ENCODE assay signal across 22 cellular contexts in the genomic region with DNA sequence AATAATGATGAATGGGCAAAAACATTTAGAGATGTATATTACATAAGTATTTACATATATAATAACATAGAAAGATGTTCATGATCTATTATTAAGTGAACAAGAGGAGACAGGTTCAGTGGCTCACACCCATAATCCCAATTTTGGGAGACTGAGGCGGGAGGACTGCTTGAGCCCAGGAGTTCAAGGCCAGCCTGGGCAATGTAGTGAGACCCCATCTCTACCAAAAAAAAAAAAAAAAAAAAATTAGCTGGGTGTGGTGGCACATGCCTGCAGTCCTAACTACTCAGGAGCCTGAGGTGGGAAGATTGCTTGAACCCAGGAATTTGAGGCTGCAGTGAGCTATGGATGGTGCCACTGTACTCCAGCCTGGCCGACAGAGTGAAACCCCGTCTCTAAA. TPM values are rescaled to one million over a fixed set of nuclear protein-coding genes. Genes with fewer than 3 reads are reported as not detected.
DNase-seq lines count a peak whose midpoint lies in the region; ATAC-seq, FAIRE-seq and TF ChIP-seq lines count a peak whose summit lies in the region.
"Had no signal": no experiment of that assay in that cellular context is flagged by ENCODE, and none has a peak within 500 bp of the region (broad histone marks: within the 10 kb centered on the region; RNA-seq: fewer than 3 reads in every experiment).

No MANE protein-coding gene starts in this region.

- TF ChIP-seq RAD21 in HepG2 (CRISPR knock-in tag; IDR thresholded peaks at IDR 0.05): no peak

- no peaks in the 10 kb centered on the region for H3K27me3 ChIP-seq in HepG2 (ENCODE audit: control insufficient read depth in 1 of 2, insufficient read depth in 2 of 2, low read length in 2 of 2)
- H3K27me3 ChIP-seq in right lobe of liver: no peaks in the 10 kb centered on the region
- H3K27me3 ChIP-seq in OCI-LY3 (ENCODE audit: low read depth, low read length): no peaks in the 10 kb centered on the region
- no peaks in the 10 kb centered on the region for H3K27me3 ChIP-seq in osteoblast (ENCODE audit: insufficient read depth, low read length)
- H3K27me3 ChIP-seq: BLaER1 treated with 17β-estradiol and CSF1 and Interleukin-3, amounts not matched to agents 10 nM and 100 nM had no signal

- intact Hi-C loops in cardiac septum (cut with DNase I) (no loop called here), Right ventricle myocardium inferior (cut with DNase I) (no loop called here), HepG2 (cut with micrococcal nuclease; ENCODE audit: unreplicated experiment) (no loop called here), right lobe of liver (cut with DNase I) (no loop called here)

- POLR2A ChIA-PET in HepG2 (lab: Yijun Ruan, JAX): no interaction called here

- no peaks in the 10 kb centered on the region for H3K79me2 ChIP-seq in HepG2 (ENCODE audit: insufficient read depth, low read length)
- peaks cover 5% of the 10 kb centered on the region; the same call in 1 of the 2 replicates for H3K79me2 ChIP-seq in OCI-LY3 (ENCODE audit: low read length)
- peaks cover 21% of the 10 kb centered on the region for H3K79me2 ChIP-seq in osteoblast (ENCODE audit: insufficient read depth, low read length)

- H3K4me2 ChIP-seq in HepG2 (ENCODE audit: low read depth, low read length) (no peak overlapping the region), OCI-LY3 (ENCODE audit: low read length) (peak overlapping the region; percentile 67), osteoblast (ENCODE audit: insufficient read depth, low read length) (peak overlapping the region; percentile 61)
- H3K4me2 ChIP-seq: A549 had no signal

- FAIRE-seq in HepG2 (lab: Jason Lieb, UNC): no peak
- FAIRE-seq: D721Med had no signal

- H3K36me3 ChIP-seq in HepG2 (replicated peaks in 1 of 2; ENCODE audit: control insufficient read depth in 1 of 2, insufficient read depth in 2 of 2, low read length in 2 of 2): peaks cover 2 to 21% of the 10 kb centered on the region in 2 experiments; a peak in 3 of 5 replicates
- H3K36me3 ChIP-seq in right lobe of liver: no peaks in the 10 kb centered on the region
- peaks cover 19% of the 10 kb centered on the region for H3K36me3 ChIP-seq in OCI-LY3 (replicated peaks; ENCODE audit: low read depth, low read length)
- peaks cover 25% of the 10 kb centered on the region for H3K36me3 ChIP-seq in osteoblast (ENCODE audit: insufficient read depth, low read length)

- CTCF ChIA-PET in HepG2 (lab: Yijun Ruan, JAX; ENCODE audit: low intra/inter-chr PET ratio, low total read pairs): no interaction called here

- peaks cover under 1% of the 10 kb centered on the region; the same call in 1 of the 2 replicates for H3K4me1 ChIP-seq in HepG2 (ENCODE audit: insufficient read depth, low read length)
- H3K4me1 ChIP-seq in right lobe of liver: no peaks in the 10 kb centered on the region
- H3K4me1 ChIP-seq in OCI-LY3 (ENCODE audit: low read length): peaks cover 26% of the 10 kb centered on the region
- H3K4me1 ChIP-seq in osteoblast (ENCODE audit: insufficient read depth, low read length): peaks cover 29% of the 10 kb centered on the region

- no peak for TF ChIP-seq EP300 in HepG2 (IDR thresholded peaks at IDR 0.05; ENCODE audit: low read depth in 2 of 2, low read length in 2 of 2)
- no peak for TF ChIP-seq EP300 in HepG2 (CRISPR knock-in tag; IDR thresholded peaks at IDR 0.05; ENCODE audit: borderline replicate concordance)

- H3K4me3 ChIP-seq in HepG2 (replicated peaks in 1 of 3; ENCODE audit: insufficient read depth in 1 of 3, low read depth in 2 of 3, low read length in 3 of 3): no peak overlapping the region
- no peak overlapping the region for H3K4me3 ChIP-seq in right lobe of liver
- no peak overlapping the region for H3K4me3 ChIP-seq in OCI-LY3 (ENCODE audit: low read length)
- no peak overlapping the region for H3K4me3 ChIP-seq in osteoblast (ENCODE audit: insufficient read depth, low read length)
- H3K4me3 ChIP-seq: A549; BLaER1 treated with 17β-estradiol and CSF1 and Interleukin-3, amounts not matched to agents 10 nM and 100 nM; GM12878 had no signal

- no peak for TF ChIP-seq POLR2A in HepG2 (IDR thresholded peaks at IDR 0.05; ENCODE audit: insufficient read depth in 1 of 2, low read depth in 2 of 2, low read length in 2 of 2)
- TF ChIP-seq POLR2A in right lobe of liver (IDR thresholded peaks at IDR 0.05): no peak

- peak; percentile 9 for DNase-seq in cardiac septum (ENCODE audit: low spot score)
- no peak for DNase-seq in Right ventricle myocardium inferior (ENCODE audit: missing footprints)
- DNase-seq in HepG2 (ENCODE audit: low spot score): no peak
- no peak for DNase-seq in right lobe of liver
- no peak for DNase-seq in osteoblast (ENCODE audit: insufficient read length, low spot score, missing footprints)
- DNase-seq in stimulated activated CD4-positive, alpha-beta T cell treated with anti-CD3 and anti-CD28 coated beads, Interleukin-1b, Interleukin-23, amount 100 ng/mL, for 48 hours: no peak
- no peak for DNase-seq in DMS79 (lab: John Stamatoyannopoulos, UW)
- DNase-seq: AML-193; Caco-2; Calu3; CD4-positive, alpha-beta T cell; CD8-positive, alpha-beta T cell; DND-41; EL; GDM1 had no signal

- WGBS in HepG2 (ENCODE audit: low lambda C conversion rate): 94% methylated on average over 3 of the region's 3 CpGs
- 94% methylated on average over 3 of the region's 3 CpGs for WGBS in right lobe of liver (ENCODE audit: insufficient coverage, low coverage, low lambda C conversion rate, missing lambda C conversion rate)

- no peak for TF ChIP-seq CTCF in HepG2 (CRISPR knock-in tag; IDR thresholded peaks at IDR 0.05)
- no peak for TF ChIP-seq CTCF in right lobe of liver (IDR thresholded peaks at IDR 0.05)
- TF ChIP-seq CTCF in OCI-LY3 (IDR thresholded peaks at IDR 0.05; ENCODE audit: low read depth, low read length): no peak
- TF ChIP-seq CTCF in osteoblast (IDR thresholded peaks at IDR 0.05; ENCODE audit: extremely low read depth, low read depth, low read length): no peak

- no TSS peak for BruUV-seq in HepG2 (replicated peaks; lab: Mats Ljungman, UMichigan)

- H3K27ac ChIP-seq in HepG2 (ENCODE audit: extremely low read length, insufficient read depth, low read length): no peak overlapping the region
- H3K27ac ChIP-seq in right lobe of liver: no peak overlapping the region
- H3K27ac ChIP-seq in OCI-LY3 (ENCODE audit: low read length): no peak overlapping the region; the same call in 1 of the 2 replicates
- H3K27ac ChIP-seq in osteoblast (ENCODE audit: low read depth, low read length): peak overlapping the region; percentile 46
- H3K27ac ChIP-seq: 22Rv1; A549; BLaER1 treated with 17β-estradiol and CSF1 and Interleukin-3, amounts not matched to agents 10 nM and 100 nM; C4-2B had no signal

- in situ Hi-C loops in HepG2 (cut with HindIII; ENCODE audit: extremely low pct_ligation_motif_present, low pct_unique_long_range_greater_than_20kb): no loop called here

- H2AFZ ChIP-seq in HepG2 (ENCODE audit: low read length) (no peak overlapping the region), OCI-LY3 (ENCODE audit: low read depth, low read length) (no peak overlapping the region), osteoblast (ENCODE audit: low read length) (no peak overlapping the region)

- H3K9ac ChIP-seq in HepG2 (ENCODE audit: insufficient read depth, low read depth, low read length) (no peak overlapping the region), OCI-LY3 (ENCODE audit: low read length) (no peak overlapping the region)
- H3K9ac ChIP-seq: BLaER1 treated with 17β-estradiol and CSF1 and Interleukin-3, amounts not matched to agents 10 nM and 100 nM had no signal

- ATAC-seq in Right ventricle myocardium inferior: no peak
- no peak for ATAC-seq in HepG2
- ATAC-seq in right lobe of liver: no peak
- ATAC-seq: A549; CD8-positive, alpha-beta T cell had no signal

- no peaks in the 10 kb centered on the region for H4K20me1 ChIP-seq in HepG2 (ENCODE audit: insufficient read depth, low read length)
- peaks cover 17% of the 10 kb centered on the region for H4K20me1 ChIP-seq in OCI-LY3 (ENCODE audit: insufficient read depth, low read length)
- no peaks in the 10 kb centered on the region for H4K20me1 ChIP-seq in osteoblast (ENCODE audit: insufficient read depth, low read length)

- H3K9me3 ChIP-seq in HepG2 (ENCODE audit: low read length) (no peaks in the 10 kb centered on the region), right lobe of liver (no peaks in the 10 kb centered on the region), OCI-LY3 (ENCODE audit: insufficient read depth, low read length) (no peaks in the 10 kb centered on the region), osteoblast (ENCODE audit: low read depth, low read length) (no peaks in the 10 kb centered on the region)
- H3K9me3 ChIP-seq: A549; BLaER1 treated with 17β-estradiol and CSF1 and Interleukin-3, amounts not matched to agents 10 nM and 100 nM; Caco-2 had no signal

RNA-seq across cellular contexts. Expression of gene ARL3, which starts 12.4 kb away (rescaled TPM):
- 13.1 TPM for total RNA-seq in cardiac septum
- 15.4 TPM for total RNA-seq in Right ventricle myocardium inferior
- total RNA-seq in HepG2 (2016; rRNA removed; fragmentation: Illumina TruSeq; extraction: Trizol): 6.6 and 10.0 TPM in 2 replicates
- total RNA-seq in HepG2 (2016; cell fraction: cytosol; rRNA removed; fragmentation: Illumina TruSeq; extraction: Trizol; ENCODE audit: low read depth): 2.5 and 2.7 TPM in 2 replicates
- 6.6 and 10.2 TPM in 2 replicates for total RNA-seq in HepG2 (2016; cell fraction: insoluble cytoplasmic fraction; rRNA removed; fragmentation: Illumina TruSeq; extraction: Trizol)
- total RNA-seq in HepG2 (2016; cell fraction: membrane; rRNA removed; fragmentation: Illumina TruSeq; extraction: Trizol): 3.3 and 3.5 TPM in 2 replicates
- total RNA-seq in HepG2 (2016; cell fraction: nucleus; rRNA removed; fragmentation: Illumina TruSeq; extraction: Trizol): 2.8 and 3.0 TPM in 2 replicates
- polyA plus RNA-seq in HepG2 (2011; rRNA removed): 3.9 and 5.2 TPM in 2 replicates
- polyA plus RNA-seq in HepG2 (2011; cell fraction: cytosol; rRNA removed): 2.9 and 3.4 TPM in 2 replicates
- polyA plus RNA-seq in HepG2 (2011; cell fraction: nucleus; rRNA removed): 1.2 and 1.4 TPM in 2 replicates
- 5.8 TPM in 2 replicates for polyA plus RNA-seq in HepG2 (2012)
- polyA plus RNA-seq in HepG2 (2016; cell fraction: cytosol; fragmentation: Illumina TruSeq; extraction: Trizol; ENCODE audit: low read depth): 3.3 and 3.9 TPM in 2 replicates
- 10.6 and 12.6 TPM in 2 replicates for polyA plus RNA-seq in HepG2 (2016; cell fraction: insoluble cytoplasmic fraction; fragmentation: Illumina TruSeq; extraction: Trizol; ENCODE audit: low read depth)
- polyA plus RNA-seq in HepG2 (2016; cell fraction: membrane; fragmentation: Illumina TruSeq; extraction: Trizol; ENCODE audit: low read depth): 2.9 and 3.5 TPM in 2 replicates
- 4.1 and 5.5 TPM in 2 replicates for polyA plus RNA-seq in HepG2 (2016; cell fraction: nucleus; fragmentation: Illumina TruSeq; extraction: Trizol; ENCODE audit: insufficient read depth, low read depth)
- polyA minus RNA-seq in HepG2 (2011; rRNA and poly(A)+ RNA removed; ENCODE audit: low replicate concordance): 0.94 and 3.1 TPM in 2 replicates
- polyA minus RNA-seq in HepG2 (2011; cell fraction: cytosol; rRNA and poly(A)+ RNA removed): 1.3 and 1.5 TPM in 2 replicates
- 1.4 and 1.7 TPM in 2 replicates for polyA minus RNA-seq in HepG2 (2011; cell fraction: nucleus; rRNA and poly(A)+ RNA removed)
- 1 to 10 TPM; 1.1 to 3.3 (median 2.3) TPM for total RNA-seq in right lobe of liver
- 5.3 and 5.8 TPM in 2 replicates for total RNA-seq in osteoblast

RNA-seq across cellular contexts. Expression of gene SFXN2, which starts 12.6 kb away (rescaled TPM):
- total RNA-seq in cardiac septum (2.8 TPM), Right ventricle myocardium inferior (0.68 TPM), HepG2 (2016; rRNA removed; fragmentation: Illumina TruSeq; extraction: Trizol) (20.6 and 21.1 TPM in 2 replicates), right lobe of liver (10 to 100 TPM in 4 of 6 experiments, 1 to 10 TPM in 2; 7.1 to 29.7 (median 16.5) TPM), osteoblast (2.9 and 3.6 TPM in 2 replicates)
- total RNA-seq in HepG2 (2016; cell fraction: cytosol; rRNA removed; fragmentation: Illumina TruSeq; extraction: Trizol; ENCODE audit: low read depth): 3.3 and 5.4 TPM in 2 replicates
- total RNA-seq in HepG2 (2016; cell fraction: insoluble cytoplasmic fraction; rRNA removed; fragmentation: Illumina TruSeq; extraction: Trizol): 20.6 and 21.4 TPM in 2 replicates
- total RNA-seq in HepG2 (2016; cell fraction: membrane; rRNA removed; fragmentation: Illumina TruSeq; extraction: Trizol): 11.4 and 11.6 TPM in 2 replicates
- total RNA-seq in HepG2 (2016; cell fraction: nucleus; rRNA removed; fragmentation: Illumina TruSeq; extraction: Trizol): 28.0 and 31.8 TPM in 2 replicates
- 12.8 and 13.2 TPM in 2 replicates for polyA plus RNA-seq in HepG2 (2011; rRNA removed)
- 5.4 and 6.9 TPM in 2 replicates for polyA plus RNA-seq in HepG2 (2011; cell fraction: cytosol; rRNA removed)
- 22.9 and 27.4 TPM in 2 replicates for polyA plus RNA-seq in HepG2 (2011; cell fraction: nucleus; rRNA removed)
- 3.6 and 9.3 TPM in 2 replicates for polyA plus RNA-seq in HepG2 (2012)
- 3.8 and 4.0 TPM in 2 replicates for polyA plus RNA-seq in HepG2 (2016; cell fraction: cytosol; fragmentation: Illumina TruSeq; extraction: Trizol; ENCODE audit: low read depth)
- polyA plus RNA-seq in HepG2 (2016; cell fraction: insoluble cytoplasmic fraction; fragmentation: Illumina TruSeq; extraction: Trizol; ENCODE audit: low read depth): 19.3 and 19.8 TPM in 2 replicates
- 7.4 and 7.7 TPM in 2 replicates for polyA plus RNA-seq in HepG2 (2016; cell fraction: membrane; fragmentation: Illumina TruSeq; extraction: Trizol; ENCODE audit: low read depth)
- polyA plus RNA-seq in HepG2 (2016; cell fraction: nucleus; fragmentation: Illumina TruSeq; extraction: Trizol; ENCODE audit: insufficient read depth, low read depth): 35.9 and 39.3 TPM in 2 replicates
- polyA minus RNA-seq in HepG2 (2011; rRNA and poly(A)+ RNA removed; ENCODE audit: low replicate concordance): 40.1 and 60.7 TPM in 2 replicates
- 4.2 and 4.6 TPM in 2 replicates for polyA minus RNA-seq in HepG2 (2011; cell fraction: cytosol; rRNA and poly(A)+ RNA removed)
- polyA minus RNA-seq in HepG2 (2011; cell fraction: nucleus; rRNA and poly(A)+ RNA removed): 22.6 and 30.6 TPM in 2 replicates

RNA-seq across cellular contexts. Expression of gene WBP1L, which starts 42.0 kb away (rescaled TPM):
- 19.2 TPM for total RNA-seq in cardiac septum
- total RNA-seq in Right ventricle myocardium inferior: 25.9 TPM
- total RNA-seq in HepG2 (2016; rRNA removed; fragmentation: Illumina TruSeq; extraction: Trizol): 8.3 and 11.6 TPM in 2 replicates
- 4.0 and 4.2 TPM in 2 replicates for total RNA-seq in HepG2 (2016; cell fraction: cytosol; rRNA removed; fragmentation: Illumina TruSeq; extraction: Trizol; ENCODE audit: low read depth)
- 8.5 and 10.6 TPM in 2 replicates for total RNA-seq in HepG2 (2016; cell fraction: insoluble cytoplasmic fraction; rRNA removed; fragmentation: Illumina TruSeq; extraction: Trizol)
- total RNA-seq in HepG2 (2016; cell fraction: membrane; rRNA removed; fragmentation: Illumina TruSeq; extraction: Trizol): 15.7 and 18.8 TPM in 2 replicates
- total RNA-seq in HepG2 (2016; cell fraction: nucleus; rRNA removed; fragmentation: Illumina TruSeq; extraction: Trizol): 6.4 and 7.2 TPM in 2 replicates
- 12.3 and 14.9 TPM in 2 replicates for polyA plus RNA-seq in HepG2 (2011; rRNA removed)
- polyA plus RNA-seq in HepG2 (2011; cell fraction: cytosol; rRNA removed): 18.7 and 19.4 TPM in 2 replicates
- 8.0 and 9.0 TPM in 2 replicates for polyA plus RNA-seq in HepG2 (2011; cell fraction: nucleus; rRNA removed)
- polyA plus RNA-seq in HepG2 (2012): 11.9 and 14.7 TPM in 2 replicates
- 2.6 and 2.8 TPM in 2 replicates for polyA plus RNA-seq in HepG2 (2016; cell fraction: cytosol; fragmentation: Illumina TruSeq; extraction: Trizol; ENCODE audit: low read depth)
- 10.0 and 11.7 TPM in 2 replicates for polyA plus RNA-seq in HepG2 (2016; cell fraction: insoluble cytoplasmic fraction; fragmentation: Illumina TruSeq; extraction: Trizol; ENCODE audit: low read depth)
- 10.4 and 14.8 TPM in 2 replicates for polyA plus RNA-seq in HepG2 (2016; cell fraction: membrane; fragmentation: Illumina TruSeq; extraction: Trizol; ENCODE audit: low read depth)
- 9.0 and 9.1 TPM in 2 replicates for polyA plus RNA-seq in HepG2 (2016; cell fraction: nucleus; fragmentation: Illumina TruSeq; extraction: Trizol; ENCODE audit: insufficient read depth, low read depth)
- polyA minus RNA-seq in HepG2 (2011; rRNA and poly(A)+ RNA removed; ENCODE audit: low replicate concordance): 33.2 and 39.2 TPM in 2 replicates
- polyA minus RNA-seq in HepG2 (2011; cell fraction: cytosol; rRNA and poly(A)+ RNA removed): 12.8 and 18.7 TPM in 2 replicates
- polyA minus RNA-seq in HepG2 (2011; cell fraction: nucleus; rRNA and poly(A)+ RNA removed): 6.4 and 8.5 TPM in 2 replicates
- total RNA-seq in right lobe of liver: 10 to 100 TPM; 24.1 to 58.4 (median 32.8) TPM
- total RNA-seq in osteoblast: 76.4 and 85.5 TPM in 2 replicates

RNA-seq across cellular contexts. Expression of gene TRIM8, which starts 57.5 kb away (rescaled TPM):
- total RNA-seq in cardiac septum (99.6 TPM), Right ventricle myocardium inferior (109 TPM), HepG2 (2016; rRNA removed; fragmentation: Illumina TruSeq; extraction: Trizol) (38.9 and 39.8 TPM in 2 replicates), right lobe of liver (10 to 100 TPM; 34.7 to 99.8 (median 41.2) TPM), osteoblast (107 and 126 TPM in 2 replicates)
- total RNA-seq in HepG2 (2016; cell fraction: cytosol; rRNA removed; fragmentation: Illumina TruSeq; extraction: Trizol; ENCODE audit: low read depth): 13.4 and 13.6 TPM in 2 replicates
- 33.2 and 39.7 TPM in 2 replicates for total RNA-seq in HepG2 (2016; cell fraction: insoluble cytoplasmic fraction; rRNA removed; fragmentation: Illumina TruSeq; extraction: Trizol)
- total RNA-seq in HepG2 (2016; cell fraction: membrane; rRNA removed; fragmentation: Illumina TruSeq; extraction: Trizol): 49.9 and 53.6 TPM in 2 replicates
- total RNA-seq in HepG2 (2016; cell fraction: nucleus; rRNA removed; fragmentation: Illumina TruSeq; extraction: Trizol): 21.9 and 30.8 TPM in 2 replicates
- polyA plus RNA-seq in HepG2 (2011; rRNA removed): 66.5 and 84.1 TPM in 2 replicates
- 62.9 and 70.1 TPM in 2 replicates for polyA plus RNA-seq in HepG2 (2011; cell fraction: cytosol; rRNA removed)
- 86.9 and 92.0 TPM in 2 replicates for polyA plus RNA-seq in HepG2 (2011; cell fraction: nucleus; rRNA removed)
- 98.0 and 117 TPM in 2 replicates for polyA plus RNA-seq in HepG2 (2012)
- 18.4 and 21.2 TPM in 2 replicates for polyA plus RNA-seq in HepG2 (2016; cell fraction: cytosol; fragmentation: Illumina TruSeq; extraction: Trizol; ENCODE audit: low read depth)
- 51.6 and 70.7 TPM in 2 replicates for polyA plus RNA-seq in HepG2 (2016; cell fraction: insoluble cytoplasmic fraction; fragmentation: Illumina TruSeq; extraction: Trizol; ENCODE audit: low read depth)
- polyA plus RNA-seq in HepG2 (2016; cell fraction: membrane; fragmentation: Illumina TruSeq; extraction: Trizol; ENCODE audit: low read depth): 57.9 and 63.0 TPM in 2 replicates
- polyA plus RNA-seq in HepG2 (2016; cell fraction: nucleus; fragmentation: Illumina TruSeq; extraction: Trizol; ENCODE audit: insufficient read depth, low read depth): 63.9 and 73.5 TPM in 2 replicates
- polyA minus RNA-seq in HepG2 (2011; rRNA and poly(A)+ RNA removed; ENCODE audit: low replicate concordance): 23.8 and 82.1 TPM in 2 replicates
- 41.1 and 48.2 TPM in 2 replicates for polyA minus RNA-seq in HepG2 (2011; cell fraction: cytosol; rRNA and poly(A)+ RNA removed)
- polyA minus RNA-seq in HepG2 (2011; cell fraction: nucleus; rRNA and poly(A)+ RNA removed): 36.6 and 46.0 TPM in 2 replicates
